8 cellular contexts compared by ENCODE assay signal in the genomic region with DNA sequence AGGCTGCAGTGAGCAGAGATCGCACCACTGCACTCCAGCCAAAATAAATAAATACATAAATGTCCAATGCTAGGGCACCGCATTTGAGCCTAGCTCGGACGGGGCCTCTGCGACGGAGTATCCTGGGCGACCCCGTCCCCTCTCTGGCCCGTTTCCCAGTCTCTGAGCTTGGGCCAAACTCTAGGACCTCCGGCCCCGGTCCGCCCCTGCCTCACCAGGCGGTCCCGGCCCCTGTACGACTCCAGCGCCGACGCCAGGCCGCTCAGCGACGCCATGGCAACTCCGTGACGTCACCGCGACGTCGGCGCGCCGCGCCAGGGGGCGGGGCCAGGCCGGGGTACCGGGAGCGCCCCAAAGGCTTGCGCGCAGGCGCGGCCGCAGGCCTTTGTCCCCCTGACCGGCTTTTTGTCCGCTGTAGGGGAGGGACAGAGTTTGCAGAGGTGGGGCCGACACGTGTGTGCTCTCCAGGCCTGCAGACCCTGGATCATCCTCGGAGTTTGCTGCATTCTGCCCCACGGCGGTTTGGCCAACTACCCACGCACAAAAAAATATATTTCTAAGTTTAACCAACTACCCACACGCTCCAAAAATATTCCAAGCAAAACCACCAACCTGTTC. TPM values are rescaled to one million over a fixed set of nuclear protein-coding genes. Genes with fewer than 3 reads are reported as not detected.
DNase-seq lines count a peak whose midpoint lies in the region; ATAC-seq and TF ChIP-seq lines count a peak whose summit lies in the region.

A gene (minus strand): TSS at position 300 of the 618 bp plus-strand sequence. CDS start 25 bp downstream, at position 275.

- H3K4me1 ChIP-seq in HUES64 (ENCODE audit: insufficient read depth, low read length), result peaks cover 8% of the 10 kb centered on the region
- H3K4me1 ChIP-seq in RWPE2 (ENCODE audit: insufficient read depth, poor library complexity, severe bottlenecking), result no peaks in the 10 kb centered on the region
- peaks cover 3% of the 10 kb centered on the region for H3K4me1 ChIP-seq in foreskin keratinocyte
- peaks cover 10% of the 10 kb centered on the region for H3K4me1 ChIP-seq in neural progenitor cell
- H3K4me1 ChIP-seq in stomach, result peaks cover 14 to 25% (median 18%) of the 10 kb centered on the region in 4 donors

- DNase-seq in 8988T, result peak; percentile 93
- no peak for DNase-seq in RWPE2 (ENCODE audit: low spot score)
- DNase-seq in activated gamma-delta T cell treated with anti-CD3 and anti-CD28 coated beads, Interleukin-2, amount 50 U/mL, for 16 hours (ENCODE audit: low read depth), result peak; percentile 82
- peak in 1 of 2 donors; percentile 45 for DNase-seq in foreskin keratinocyte
- peak; percentile 98 for DNase-seq in neural progenitor cell (ENCODE audit: low spot score)
- peak; percentile 96 for DNase-seq in stomach

- no peaks in the 10 kb centered on the region for H3K79me2 ChIP-seq in neural progenitor cell (ENCODE audit: low read depth)

- ATAC-seq in GM18909 (IDR thresholded peaks at IDR 0.05; ENCODE audit: poor library complexity, unreplicated experiment) (peak; percentile 70), RWPE2 (ENCODE audit: low read depth) (peak; percentile 85), foreskin keratinocyte (peak; percentile 85)

- H3K27me3 ChIP-seq in HUES64 (ENCODE audit: insufficient read depth, low read length), result no peaks in the 10 kb centered on the region
- H3K27me3 ChIP-seq in RWPE2 (ENCODE audit: insufficient read depth, poor library complexity, severe bottlenecking), result no peaks in the 10 kb centered on the region
- no peaks in the 10 kb centered on the region for H3K27me3 ChIP-seq in foreskin keratinocyte
- no peaks in the 10 kb centered on the region for H3K27me3 ChIP-seq in neural progenitor cell
- no peaks in the 10 kb centered on the region for H3K27me3 ChIP-seq in stomach

- H3K4me3 Mint-ChIP-seq in neural progenitor cell, result peak within 1 kb of the TSS; percentile 78

- H3F3A ChIP-seq in neural progenitor cell (ENCODE audit: low read depth), result peaks cover 12% of the 10 kb centered on the region

- H3K27me3 Mint-ChIP-seq in neural progenitor cell (ENCODE audit: insufficient read depth, low read depth), result peaks cover 13% of the 10 kb centered on the region

- no peaks in the 10 kb centered on the region for H3K9me3 Mint-ChIP-seq in neural progenitor cell

- H3K4me2 ChIP-seq in neural progenitor cell, result peak within 1 kb of the TSS; percentile 78

- H3K9ac ChIP-seq in HUES64 (ENCODE audit: low read depth, low read length) (peak within 1 kb of the TSS; percentile 76), neural progenitor cell (no peak within 1 kb of the TSS)

- TF ChIP-seq POLR2A in stomach (IDR thresholded peaks at IDR 0.05), result no peak

- H4K20me1 ChIP-seq in neural progenitor cell (ENCODE audit: low read depth), result no peaks in the 10 kb centered on the region

- no peaks in the 10 kb centered on the region for H3K36me3 Mint-ChIP-seq in neural progenitor cell

- H3K36me3 ChIP-seq in HUES64 (ENCODE audit: insufficient read depth, low read length) (no peaks in the 10 kb centered on the region), RWPE2 (ENCODE audit: low read depth) (no peaks in the 10 kb centered on the region), neural progenitor cell (no peaks in the 10 kb centered on the region), stomach (peaks cover 0 to 19% (median 0%) of the 10 kb centered on the region in 4 donors)

- H3K27ac Mint-ChIP-seq in neural progenitor cell, result peak within 1 kb of the TSS; percentile 91

- 5% methylated on average over 49 of the region's 49 CpGs for WGBS in HUES64
- WGBS in stomach, 5 donors, result 0 to 1% (median 0%) methylated on average over 26 to 49 of the region's 49 CpGs

- TF ChIP-seq EP300 in stomach (IDR thresholded peaks at IDR 0.05), result no peak

- peak within 1 kb of the TSS; percentile 47 for H2AFZ ChIP-seq in neural progenitor cell (replicated peaks)

- no peak for TF ChIP-seq CTCF in RWPE2 (IDR thresholded peaks at IDR 0.05; ENCODE audit: poor library complexity, severe bottlenecking)
- TF ChIP-seq CTCF in foreskin keratinocyte (conservative IDR thresholded peaks at IDR 0.05), result peak; percentile 17
- no peak for TF ChIP-seq CTCF in neural progenitor cell (IDR thresholded peaks at IDR 0.05)
- no peak for TF ChIP-seq CTCF in stomach (IDR thresholded peaks at IDR 0.05)

- H3K27ac ChIP-seq in HUES64 (ENCODE audit: low read depth, low read length) (peak within 1 kb of the TSS; percentile 65), RWPE2 (ENCODE audit: poor library complexity, severe bottlenecking) (peak within 1 kb of the TSS; percentile 23), foreskin keratinocyte (peak within 1 kb of the TSS; percentile 70), neural progenitor cell (peak within 1 kb of the TSS; percentile 77), stomach (peak within 1 kb of the TSS; percentile 87 to 93 (median 90))

- H3K9me3 ChIP-seq in HUES64 (ENCODE audit: insufficient read depth, low read depth, low read length), result no peaks in the 10 kb centered on the region
- H3K9me3 ChIP-seq in RWPE2 (ENCODE audit: severe bottlenecking), result no peaks in the 10 kb centered on the region
- H3K9me3 ChIP-seq in neural progenitor cell (ENCODE audit: low read depth), result no peaks in the 10 kb centered on the region
- no peaks in the 10 kb centered on the region for H3K9me3 ChIP-seq in stomach

- H3K4me3 ChIP-seq in HUES64 (ENCODE audit: low read length), result peak within 1 kb of the TSS; percentile 79
- H3K4me3 ChIP-seq in RWPE2 (ENCODE audit: severe bottlenecking), result peak within 1 kb of the TSS; percentile 71
- H3K4me3 ChIP-seq in neural progenitor cell, result peak within 1 kb of the TSS; percentile 59
- H3K4me3 ChIP-seq in stomach, result peak within 1 kb of the TSS; percentile 45 to 67 (median 59)

- peaks cover 15% of the 10 kb centered on the region for H3K4me1 Mint-ChIP-seq in neural progenitor cell

- intact Hi-C loops in stomach (cut with DNase I; ENCODE audit: low total_unique reads), result no loop called here

RNA-seq across cellular contexts. Expression of the gene that starts here (rescaled TPM):
- 1.5 TPM for polyA plus RNA-seq in HUES64 (2013, experiment 1 of 2)
- 2.4 TPM for polyA plus RNA-seq in HUES64 (2013, experiment 2 of 2)
- total RNA-seq in foreskin keratinocyte, result 1.9 and 2.0 TPM in 2 replicates
- polyA plus RNA-seq in foreskin keratinocyte, result 2.3 and 3.3 TPM in 2 replicates
- total RNA-seq in neural progenitor cell (ENCODE audit: low replicate concordance), result 1.0 and 5.7 TPM in 2 replicates
- total RNA-seq in stomach, result 1 to 10 TPM in 2 of 5 donors, not detected in 3; 3.9 to 5.2 TPM
- polyA plus RNA-seq in stomach, result 1 to 10 TPM; 5.5 to 8.8 (median 5.8) TPM

Comparison
In these comparisons a context has a peak if more than half of its experiments do, and no peak if none do; other contexts are left out.
1. H3K27ac ChIP-seq: peak in every context shown above with its lines; median percentile 90 in stomach; 77 in neural progenitor cell; 70 in foreskin keratinocyte; 65 in HUES64; 23 in RWPE2.